In the genomic region with DNA sequence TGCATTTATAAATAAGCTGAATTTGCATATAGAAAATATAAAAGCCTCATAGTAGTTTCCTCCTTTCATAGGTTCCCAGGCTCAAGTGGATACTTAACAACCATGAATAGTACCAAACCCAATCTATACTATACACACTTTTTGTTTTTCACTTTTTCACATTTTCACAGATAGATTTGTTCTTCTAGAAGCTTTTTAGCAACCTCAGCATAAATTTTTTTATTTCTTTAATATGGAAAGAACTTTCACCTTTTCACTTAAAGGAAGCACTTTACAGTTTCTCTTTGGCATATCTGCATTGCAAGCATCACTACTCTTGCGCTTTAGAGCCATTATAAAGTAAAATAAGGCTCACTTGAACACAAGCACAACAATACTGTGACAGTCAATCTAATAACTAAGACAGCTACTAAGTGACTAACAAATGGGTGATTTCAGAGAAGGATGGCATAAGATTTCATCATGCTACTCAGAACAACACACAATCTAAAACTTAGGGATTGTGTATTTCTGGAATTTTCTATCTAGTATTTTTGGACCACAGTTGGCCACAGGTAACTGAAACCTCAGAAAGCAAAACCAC, we compare ENCODE assay signal across 31 cellular contexts.
"Had no signal": no experiment of that assay in that cellular context is flagged by ENCODE, and none has a peak within 500 bp of the region (broad histone marks: within the 10 kb centered on the region; RNA-seq: fewer than 3 reads in every experiment).

No MANE protein-coding gene starts in this region.

- H3K9me3 ChIP-seq: body of pancreas, esophagus muscularis mucosa, gastrocnemius medialis, heart left ventricle had no signal

- ATAC-seq: activated naive CD4-positive, alpha-beta T cell treated with anti-CD3 and anti-CD28 coated beads, Interleukin-2, amount 50 U/mL, for 72 hours; activated T-cell treated with anti-CD3 and anti-CD28 coated beads, Interleukin-2, amount 50 U/mL, for 72 hours; body of pancreas; effector memory CD8-positive, alpha-beta T cell; foreskin keratinocyte; gastrocnemius medialis; heart left ventricle; WTC11 had no signal

- H3K4me1 ChIP-seq: body of pancreas, esophagus muscularis mucosa, foreskin keratinocyte, gastrocnemius medialis, heart left ventricle had no signal

- H3K36me3 ChIP-seq: esophagus muscularis mucosa, gastrocnemius medialis, heart left ventricle had no signal

- H3K27me3 ChIP-seq: body of pancreas, esophagus muscularis mucosa, foreskin keratinocyte, gastrocnemius medialis, heart left ventricle had no signal

- FAIRE-seq: colon had no signal

- H3K27ac ChIP-seq: body of pancreas, esophagus muscularis mucosa, foreskin keratinocyte, gastrocnemius medialis, heart left ventricle, VCaP had no signal

- H3K4me3 ChIP-seq: body of pancreas, esophagus muscularis mucosa, gastrocnemius medialis, heart left ventricle had no signal

- DNase-seq: activated CD4-positive, alpha-beta memory T cell treated with anti-CD3 and anti-CD28 coated beads, Interleukin-2, amount 10 ng/mL, durations not matched to agents 7 days and 5 days; activated CD4-positive, alpha-beta T cell treated with anti-CD3 and anti-CD28 coated beads for 1 hour; activated CD4-positive, alpha-beta T cell treated with anti-CD3 and anti-CD28 coated beads for 4 hours; activated CD4-positive, alpha-beta T cell treated with anti-CD3 and anti-CD28 coated beads, Interleukin-2, amount 10 ng/mL, durations not matched to agents 7 days and 5 days; activated CD4-positive, alpha-beta T cell treated with anti-CD3 and anti-CD28 coated beads, Interleukin-2, amount 50 U/mL, for 4 hours; activated CD8-positive, alpha-beta memory T cell treated with anti-CD3 and anti-CD28 coated beads, Interleukin-2, amount 50 U/mL, for 48 hours; activated gamma-delta T cell; activated naive CD4-positive, alpha-beta T cell; activated naive CD4-positive, alpha-beta T cell treated with anti-CD3 and anti-CD28 coated beads, Interleukin-2, amount 10 ng/mL, durations not matched to agents 7 days and 5 days; activated naive CD8-positive, alpha-beta T cell treated with anti-CD3 and anti-CD28 coated beads, Interleukin-2, amount 10 ng/mL, durations not matched to agents 7 days and 5 days; activated T-cell treated with anti-CD3 and anti-CD28 coated beads for 4 hours; activated T-cell treated with anti-CD3 and anti-CD28 coated beads, Interleukin-2, amount 50 U/mL, for 24 hours; activated T-cell treated with anti-CD3 and anti-CD28 coated beads, Interleukin-2, amount 50 U/mL, for 72 hours; anterior cingulate cortex; body of pancreas; caudate nucleus; cortex of kidney; dermis blood vessel endothelial cell; effector CD4-positive, alpha-beta T cell; effector memory CD8-positive, alpha-beta T cell; erythroblast; foreskin keratinocyte; gastrocnemius medialis; glutamatergic neuron; heart left ventricle; T-helper 2 cell had no signal
